In genomic region chr16:67548265-67549126, GRCh38 we compare ENCODE assay signal across 9 cellular contexts. TPM values are rescaled to one million over a fixed set of nuclear protein-coding genes. Genes with fewer than 3 reads are reported as not detected.
DNase-seq lines count a peak whose midpoint lies in the region; ATAC-seq lines count a peak whose summit lies in the region.
"Had no signal": no experiment of that assay in that cellular context is flagged by ENCODE, and none has a peak within 500 bp of the region (broad histone marks: within the 10 kb centered on the region; RNA-seq: fewer than 3 reads in every experiment).

No MANE protein-coding gene starts in this region.

- peaks cover 45% of the 10 kb centered on the region for H3K4me1 Mint-ChIP-seq in activated T-cell treated with anti-CD3 and anti-CD28 coated beads, Interleukin-2, amount 50 U/mL, for 72 hours (ENCODE audit: low read depth)

- no peak for DNase-seq in activated T-cell treated with anti-CD3 and anti-CD28 coated beads, Interleukin-2, amount 50 U/mL, for 72 hours
- DNase-seq in activated T-cell treated with anti-CD3 and anti-CD28 coated beads, Interleukin-2, amount 50 U/mL, for 48 hours: no peak
- DNase-seq in Kasumi-1 (lab: John Stamatoyannopoulos, UW) (peak; percentile 24 to 31), dermis blood vessel endothelial cell (peak; percentile 75)
- DNase-seq in stimulated activated CD4-positive, alpha-beta T cell treated with anti-CD3 and anti-CD28 coated beads, Interleukin-12 subunit alpha, Interleukin-12 subunit beta, amount 100 ng/mL, for 4 hours: no peak
- DNase-seq in NK-92 treated with Interleukin-12 subunit alpha and Interleukin-12 subunit beta, amount 100 ng/mL, for 24 hours (lab: John Stamatoyannopoulos, UW): no peak
- DNase-seq: activated CD8-positive, alpha-beta memory T cell treated with anti-CD3 and anti-CD28 coated beads for 24 hours had no signal

- no peak overlapping the region for H3K4me3 Mint-ChIP-seq in activated T-cell treated with anti-CD3 and anti-CD28 coated beads, Interleukin-2, amount 50 U/mL, for 72 hours

- H3K9me3 Mint-ChIP-seq in activated T-cell treated with anti-CD3 and anti-CD28 coated beads, Interleukin-2, amount 50 U/mL, for 72 hours: no peaks in the 10 kb centered on the region

- no peaks in the 10 kb centered on the region for H3K27me3 Mint-ChIP-seq in activated T-cell treated with anti-CD3 and anti-CD28 coated beads, Interleukin-2, amount 50 U/mL, for 72 hours (ENCODE audit: low read depth)

- peak overlapping the region; percentile 16 for H3K27ac Mint-ChIP-seq in activated T-cell treated with anti-CD3 and anti-CD28 coated beads, Interleukin-2, amount 50 U/mL, for 72 hours

- peak; percentile 17 to 21 for ATAC-seq in activated T-cell treated with anti-CD3 and anti-CD28 coated beads, Interleukin-2, amount 50 U/mL, for 72 hours (replicated peaks in 1 of 2)
- no peak for ATAC-seq in HG03196 (IDR thresholded peaks at IDR 0.05; ENCODE audit: unreplicated experiment)

- H3K27ac ChIP-seq in temporal lobe (ENCODE audit: low read depth, low read length): peak overlapping the region; percentile 17

- peaks cover 0 to 6% of the 10 kb centered on the region in 2 donors for H3K36me3 Mint-ChIP-seq in activated T-cell treated with anti-CD3 and anti-CD28 coated beads, Interleukin-2, amount 50 U/mL, for 72 hours (ENCODE audit: insufficient read depth in 2 of 2)

RNA-seq across cellular contexts. Expression of gene CTCF, which starts 13.8 kb away (rescaled TPM):
- total RNA-seq in activated T-cell treated with anti-CD3 and anti-CD28 coated beads, Interleukin-2, amount 50 U/mL, for 72 hours: 10 to 100 TPM; 55.5 to 71.1 TPM
- total RNA-seq in dermis blood vessel endothelial cell: 30.3 and 36.3 TPM in 2 replicates
- total RNA-seq in temporal lobe: 46.2 TPM

RNA-seq across cellular contexts. Expression of gene RIPOR1, which starts 19.9 kb away (rescaled TPM):
- 10 to 100 TPM; 34.2 to 54.6 TPM for total RNA-seq in activated T-cell treated with anti-CD3 and anti-CD28 coated beads, Interleukin-2, amount 50 U/mL, for 72 hours
- total RNA-seq in dermis blood vessel endothelial cell (74.9 and 149 TPM in 2 replicates), temporal lobe (60.5 TPM)

Comparison
In these comparisons a context has a peak if more than half of its experiments do, and no peak if none do; other contexts are left out.
1. DNase-seq: peak in Kasumi-1 (2 of 2) and dermis blood vessel endothelial cell (single experiment); none in activated T-cell treated with anti-CD3 and anti-CD28 coated beads, Interleukin-2, amount 50 U/mL, for 72 hours (0 of 2), activated T-cell treated with anti-CD3 and anti-CD28 coated beads, Interleukin-2, amount 50 U/mL, for 48 hours (0 of 2), stimulated activated CD4-positive, alpha-beta T cell treated with anti-CD3 and anti-CD28 coated beads, Interleukin-12 subunit alpha, Interleukin-12 subunit beta, amount 100 ng/mL, for 4 hours (single experiment) and NK-92 treated with Interleukin-12 subunit alpha and Interleukin-12 subunit beta, amount 100 ng/mL, for 24 hours (single experiment).